10 cellular contexts compared by ENCODE assay signal in genomic region chr5:133048993-133049725, GRCh38. TPM values are rescaled to one million over a fixed set of nuclear protein-coding genes. Genes with fewer than 3 reads are reported as not detected.
DNase-seq lines count a peak whose midpoint lies in the region; ATAC-seq and TF ChIP-seq lines count a peak whose summit lies in the region.
"Had no signal": no experiment of that assay in that cellular context is flagged by ENCODE, and none has a peak within 500 bp of the region (broad histone marks: within the 10 kb centered on the region; RNA-seq: fewer than 3 reads in every experiment).

No MANE protein-coding gene starts in this region.

- no peak overlapping the region for H3K4me3 ChIP-seq in Caco-2 (ENCODE audit: low read depth, low read length)
- no peak overlapping the region for H3K4me3 ChIP-seq in coronary artery
- H3K4me3 ChIP-seq: GM12878 had no signal

- intact Hi-C loops in Caco-2 (cut with micrococcal nuclease; ENCODE audit: unreplicated experiment) = no loop called here

- ATAC-seq in naive thymus-derived CD8-positive, alpha-beta T cell = no peak
- ATAC-seq in HG03135 (IDR thresholded peaks at IDR 0.05; ENCODE audit: unreplicated experiment) (no peak), GM19397 (IDR thresholded peaks at IDR 0.05; ENCODE audit: unreplicated experiment) (no peak)
- ATAC-seq: GM12878 had no signal

- H3K27me3 Mint-ChIP-seq in Caco-2 (ENCODE audit: insufficient read depth, unreplicated experiment) = no peaks in the 10 kb centered on the region
- no peaks in the 10 kb centered on the region for H3K27me3 Mint-ChIP-seq in naive thymus-derived CD8-positive, alpha-beta T cell

- peak overlapping the region; percentile 42 for H3K4me3 Mint-ChIP-seq in Caco-2 (ENCODE audit: unreplicated experiment)
- peak overlapping the region in 2 of 10 donors; percentile 36 to 42 for H3K4me3 Mint-ChIP-seq in naive thymus-derived CD8-positive, alpha-beta T cell

- H3K36me3 Mint-ChIP-seq in Caco-2 (ENCODE audit: insufficient read depth, unreplicated experiment) = peaks cover 26% of the 10 kb centered on the region
- H3K36me3 Mint-ChIP-seq in naive thymus-derived CD8-positive, alpha-beta T cell = peaks cover 0 to 4% (median 2%) of the 10 kb centered on the region in 3 donors

- peak overlapping the region; percentile 9 to 66 for H3K27ac ChIP-seq in coronary artery

- no peaks in the 10 kb centered on the region for H3K36me3 ChIP-seq in Caco-2 (ENCODE audit: control insufficient read depth, insufficient read depth, low read length)

- peak overlapping the region; percentile 18 for H3K27ac Mint-ChIP-seq in Caco-2 (ENCODE audit: unreplicated experiment)
- peak overlapping the region in 9 of 10 donors; percentile 66 to 100 (median 79) for H3K27ac Mint-ChIP-seq in naive thymus-derived CD8-positive, alpha-beta T cell

- TF ChIP-seq CTCF in Caco-2 (IDR thresholded peaks at IDR 0.05; ENCODE audit: insufficient read depth in 1 of 2, low read depth in 1 of 2, low read length in 1 of 2, severe bottlenecking in 1 of 2, unreplicated experiment in 1 of 2) (no peak), coronary artery (IDR thresholded peaks at IDR 0.05) (no peak)

- CTCF ChIA-PET in Caco-2 (lab: Charles Lee) = interaction anchor here (0.6 kb wide), 1 partner anchor 22 kb away, joined by 3 read pairs; no protein-coding TSS in a partner anchor

- H3K4me1 Mint-ChIP-seq in Caco-2 (ENCODE audit: low read depth, unreplicated experiment) = peaks cover 19% of the 10 kb centered on the region
- H3K4me1 Mint-ChIP-seq in naive thymus-derived CD8-positive, alpha-beta T cell = peaks cover 13 to 38% (median 31%) of the 10 kb centered on the region in 4 donors

- no peaks in the 10 kb centered on the region for H3K9me3 Mint-ChIP-seq in Caco-2 (ENCODE audit: unreplicated experiment)
- H3K9me3 Mint-ChIP-seq in naive thymus-derived CD8-positive, alpha-beta T cell = no peaks in the 10 kb centered on the region

- H3K9me3 ChIP-seq in Caco-2 = no peaks in the 10 kb centered on the region

- POLR2A ChIA-PET in Caco-2 (lab: Charles Lee) = interaction anchor here (0.6 to 1.0 kb wide), 3 partner anchors 14 to 86 kb away, joined by 3 to 8 read pairs (median 6); no protein-coding TSS in a partner anchor
- POLR2A ChIA-PET in naive thymus-derived CD8-positive, alpha-beta T cell (lab: Charles Lee) = interaction anchor here (0.6 to 5.1 kb wide), 3 partner anchors 57 to 127 kb away, joined by 7 to 69 read pairs (median 7); partner anchors contain the start of gene AFF4

- BruUV-seq in Caco-2 (replicated peaks; lab: Mats Ljungman, UMichigan) = no TSS peak

- H3K27me3 ChIP-seq in Caco-2 (replicated peaks; ENCODE audit: control insufficient read depth, insufficient read depth, low read length) = no peaks in the 10 kb centered on the region

- DNase-seq in Caco-2 (no peak), NCI-H2196 (lab: John Stamatoyannopoulos, UW; ENCODE audit: unreplicated experiment) (peak; percentile 54), coronary artery (ENCODE audit: low spot score) (no peak), germinal center (ENCODE audit: low spot score) (no peak), NCI-H2171 treated with DMSO at 0.1 percent for 48 hours (lab: John Stamatoyannopoulos, UW) (no peak)
- no peak for DNase-seq in naive thymus-derived CD8-positive, alpha-beta T cell
- DNase-seq: NCI-H1930 had no signal

- peaks cover 18% of the 10 kb centered on the region for H3K4me1 ChIP-seq in Caco-2

RNA-seq across cellular contexts. Expression of gene HSPA4, which starts 2.7 kb away (rescaled TPM):
- 237 and 249 TPM in 2 replicates for total RNA-seq in Caco-2 (2022)
- 10 to 100 TPM; 64.0 to 73.3 TPM for total RNA-seq in naive thymus-derived CD8-positive, alpha-beta T cell
- polyA plus RNA-seq in naive thymus-derived CD8-positive, alpha-beta T cell = 10 to 100 TPM; 32.8 to 40.4 (median 37.7) TPM

RNA-seq across cellular contexts. Expression of gene ZCCHC10, which starts 22.8 kb away (rescaled TPM):
- total RNA-seq in Caco-2 (2022) = 32.9 and 34.8 TPM in 2 replicates
- 10 to 100 TPM; 17.8 to 22.4 TPM for total RNA-seq in naive thymus-derived CD8-positive, alpha-beta T cell
- polyA plus RNA-seq in naive thymus-derived CD8-positive, alpha-beta T cell = 10 to 100 TPM; 28.7 to 36.9 (median 33.8) TPM
